ENCODE assay signal across 15 cellular contexts in the genomic region with DNA sequence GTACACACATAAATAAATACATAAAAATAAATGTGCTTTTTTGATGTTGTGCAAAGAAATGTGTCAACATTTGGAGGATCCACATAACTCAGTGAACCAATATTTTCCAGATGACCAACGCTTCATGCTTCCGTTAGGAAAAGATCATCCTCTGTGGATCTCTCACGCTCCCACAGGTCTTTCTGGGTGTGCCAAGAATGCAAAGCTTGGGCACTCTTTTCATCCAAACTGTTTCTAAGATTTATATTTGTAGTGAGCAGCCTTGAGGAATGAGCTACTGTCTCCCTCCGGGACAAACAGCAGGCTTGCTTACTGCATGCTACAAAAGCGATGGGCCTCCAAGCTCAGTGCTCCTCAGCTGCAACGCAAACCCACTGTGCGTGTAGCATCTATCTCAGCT.
"Had no signal": no experiment of that assay in that cellular context is flagged by ENCODE, and none has a peak within 500 bp of the region (broad histone marks: within the 10 kb centered on the region; RNA-seq: fewer than 3 reads in every experiment).

No MANE protein-coding gene starts in this region.

- H3K36me3 ChIP-seq: colonic mucosa, heart left ventricle, right atrium auricular region had no signal

- H3K4me3 ChIP-seq: colonic mucosa, heart left ventricle, mucosa of descending colon, right atrium auricular region had no signal

- H3K9me3 Mint-ChIP-seq: naive thymus-derived CD8-positive, alpha-beta T cell; type B pancreatic cell had no signal

- H3K27me3 Mint-ChIP-seq: naive thymus-derived CD8-positive, alpha-beta T cell; type B pancreatic cell had no signal

- H3K27me3 ChIP-seq: colonic mucosa, right atrium auricular region had no signal

- H3K4me3 Mint-ChIP-seq: naive thymus-derived CD8-positive, alpha-beta T cell; type B pancreatic cell had no signal

- ATAC-seq: heart left ventricle; mucosa of descending colon; naive thymus-derived CD8-positive, alpha-beta T cell had no signal

- H2AFZ ChIP-seq: parathyroid adenoma had no signal

- DNase-seq: colonic mucosa; dermis blood vessel endothelial cell; heart left ventricle; hippocampal formation; kidney glomerular epithelial cell; mammary epithelial cell; mucosa of descending colon; naive thymus-derived CD8-positive, alpha-beta T cell; nucleus accumbens; small intestine; stimulated activated CD4-positive, alpha-beta T cell treated with anti-CD3 and anti-CD28 coated beads, Interleukin-2, amount 100 ng/mL, for 48 hours; stimulated activated naive CD4-positive, alpha-beta T cell treated with Interleukin-2 at 50 U/mL for 16 hours had no signal

- H3K9ac ChIP-seq: parathyroid adenoma had no signal

- H3K27ac ChIP-seq: colonic mucosa, heart left ventricle, parathyroid adenoma, right atrium auricular region had no signal

- H3K27ac Mint-ChIP-seq: naive thymus-derived CD8-positive, alpha-beta T cell; type B pancreatic cell had no signal

- H3K4me1 ChIP-seq: colonic mucosa, parathyroid adenoma, right atrium auricular region had no signal

- H3K9me3 ChIP-seq: colonic mucosa, heart left ventricle, mucosa of descending colon, right atrium auricular region had no signal

- H3K79me2 ChIP-seq: parathyroid adenoma had no signal

- H3K36me3 Mint-ChIP-seq: naive thymus-derived CD8-positive, alpha-beta T cell; type B pancreatic cell had no signal
